In genomic region chr22:33803371-33803770, GRCh38 we compare ENCODE assay signal across 1 cellular context.
TF ChIP-seq lines count a peak whose summit lies in the region.

No MANE protein-coding gene starts in this region.

TF ChIP-seq in WTC11, 78 proteins besides CTCF, POLR2A, EP300 and RAD21 (continued from another document):
- no peak for TF ChIP-seq NR3C1 (CRISPR knock-in tag; conservative IDR thresholded peaks at IDR 0.05; ENCODE audit: low read depth)
